Comparison of ENCODE assay signal across 22 cellular contexts in genomic region chr10:62426600-62426999, GRCh38. TPM values are rescaled to one million over a fixed set of nuclear protein-coding genes. Genes with fewer than 3 reads are reported as not detected.
DNase-seq lines count a peak whose midpoint lies in the region; ATAC-seq and TF ChIP-seq lines count a peak whose summit lies in the region.
"Had no signal": no experiment of that assay in that cellular context is flagged by ENCODE, and none has a peak within 500 bp of the region (broad histone marks: within the 10 kb centered on the region; RNA-seq: fewer than 3 reads in every experiment).

No MANE protein-coding gene starts in this region.

- H3K27ac Mint-ChIP-seq in activated naive CD4-positive, alpha-beta T cell treated with anti-CD3 and anti-CD28 coated beads for 36 hours = peak overlapping the region; percentile 12
- no peak overlapping the region for H3K27ac Mint-ChIP-seq in activated naive CD4-positive, alpha-beta T cell treated with anti-CD3 and anti-CD28 coated beads, Interleukin-2, amount 10 ng/mL, durations not matched to agents 7 days and 5 days
- H3K27ac Mint-ChIP-seq: dendritic cell treated with granulocyte-macrophage colony-stimulating factor and Interleukin-4, amounts not matched to agents 40 ng/mL and 50 ng/mL, for 4 days; IgD-negative memory B cell; naive B cell; stimulated activated effector memory CD8-positive, alpha-beta T cell treated with anti-CD3 and anti-CD28 coated beads, Interleukin-12 subunit alpha, Interleukin-12 subunit beta, amount 100 ng/mL, for 72 hours had no signal

- H3K36me3 Mint-ChIP-seq in activated naive CD4-positive, alpha-beta T cell treated with anti-CD3 and anti-CD28 coated beads for 36 hours (ENCODE audit: low read depth) = peaks cover 1% of the 10 kb centered on the region
- no peaks in the 10 kb centered on the region for H3K36me3 Mint-ChIP-seq in activated naive CD4-positive, alpha-beta T cell treated with anti-CD3 and anti-CD28 coated beads, Interleukin-2, amount 10 ng/mL, durations not matched to agents 7 days and 5 days
- H3K36me3 Mint-ChIP-seq: IgD-negative memory B cell; stimulated activated effector memory CD8-positive, alpha-beta T cell treated with anti-CD3 and anti-CD28 coated beads, Interleukin-12 subunit alpha, Interleukin-12 subunit beta, amount 100 ng/mL, for 72 hours had no signal

- H3K27ac ChIP-seq in epithelial cell of prostate = peak overlapping the region; percentile 56
- no peak overlapping the region for H3K27ac ChIP-seq in substantia nigra (ENCODE audit: low read depth, low read length, poor library complexity, severe bottlenecking)
- no peak overlapping the region for H3K27ac ChIP-seq in heart right ventricle

- H3K4me3 Mint-ChIP-seq in activated naive CD4-positive, alpha-beta T cell treated with anti-CD3 and anti-CD28 coated beads for 36 hours = no peak overlapping the region
- no peak overlapping the region for H3K4me3 Mint-ChIP-seq in activated naive CD4-positive, alpha-beta T cell treated with anti-CD3 and anti-CD28 coated beads, Interleukin-2, amount 10 ng/mL, durations not matched to agents 7 days and 5 days
- H3K4me3 Mint-ChIP-seq: dendritic cell treated with granulocyte-macrophage colony-stimulating factor and Interleukin-4, amounts not matched to agents 40 ng/mL and 50 ng/mL, for 4 days; IgD-negative memory B cell; naive B cell; stimulated activated effector memory CD8-positive, alpha-beta T cell treated with anti-CD3 and anti-CD28 coated beads, Interleukin-12 subunit alpha, Interleukin-12 subunit beta, amount 100 ng/mL, for 72 hours had no signal

- peaks cover 53% of the 10 kb centered on the region for H3K27me3 ChIP-seq in NT2/D1 (ENCODE audit: insufficient read depth, insufficient read length)
- peaks cover 0 to 7% (median 0%) of the 10 kb centered on the region in 7 donors for H3K27me3 ChIP-seq in heart right ventricle
- H3K27me3 ChIP-seq: MG63 had no signal

- no peaks in the 10 kb centered on the region for H3K27me3 Mint-ChIP-seq in activated naive CD4-positive, alpha-beta T cell treated with anti-CD3 and anti-CD28 coated beads for 36 hours (ENCODE audit: low read depth)
- H3K27me3 Mint-ChIP-seq in activated naive CD4-positive, alpha-beta T cell treated with anti-CD3 and anti-CD28 coated beads, Interleukin-2, amount 10 ng/mL, durations not matched to agents 7 days and 5 days = no peaks in the 10 kb centered on the region

- ATAC-seq in heart right ventricle = no peak
- ATAC-seq: left cardiac atrium had no signal

- H3K4me3 ChIP-seq in NT2/D1 (ENCODE audit: insufficient read length, low read depth) (no peak overlapping the region), heart right ventricle (no peak overlapping the region)
- H3K4me3 ChIP-seq: MG63 had no signal

- CTCF ChIA-PET in activated naive CD4-positive, alpha-beta T cell treated with anti-CD3 and anti-CD28 coated beads for 36 hours (lab: Charles Lee) = interaction anchor here (0.7 to 1.5 kb wide), 2 partner anchors 8 to 12 kb away, joined by 3 to 8 read pairs; no protein-coding TSS in a partner anchor
- CTCF ChIA-PET in activated naive CD4-positive, alpha-beta T cell treated with anti-CD3 and anti-CD28 coated beads, Interleukin-2, amount 10 ng/mL, durations not matched to agents 7 days and 5 days (lab: Charles Lee) = interaction anchor here (0.8 kb wide), 1 partner anchor 15 kb away, joined by 3 read pairs; no protein-coding TSS in a partner anchor

- H3K4me1 Mint-ChIP-seq in activated naive CD4-positive, alpha-beta T cell treated with anti-CD3 and anti-CD28 coated beads for 36 hours (ENCODE audit: low read depth) = peaks cover 30% of the 10 kb centered on the region
- no peaks in the 10 kb centered on the region for H3K4me1 Mint-ChIP-seq in activated naive CD4-positive, alpha-beta T cell treated with anti-CD3 and anti-CD28 coated beads, Interleukin-2, amount 10 ng/mL, durations not matched to agents 7 days and 5 days
- H3K4me1 Mint-ChIP-seq: IgD-negative memory B cell, naive B cell had no signal

- H3K9me3 ChIP-seq in NT2/D1 (ENCODE audit: insufficient read depth, low read length) = peaks cover 10% of the 10 kb centered on the region; the same call in 1 of the 2 replicates
- peaks cover 0 to 5% (median 0%) of the 10 kb centered on the region in 11 donors for H3K9me3 ChIP-seq in heart right ventricle
- H3K9me3 ChIP-seq: MG63 had no signal

- DNase-seq in activated naive CD4-positive, alpha-beta T cell treated with anti-CD3 and anti-CD28 coated beads for 36 hours = no peak
- no peak for DNase-seq in activated naive CD4-positive, alpha-beta T cell treated with anti-CD3 and anti-CD28 coated beads, Interleukin-2, amount 10 ng/mL, durations not matched to agents 7 days and 5 days
- DNase-seq in NT2/D1 (ENCODE audit: low read depth, low spot score) (peak; percentile 16), epithelial cell of prostate (ENCODE audit: low read depth, low spot score) (no peak), renal cortical epithelial cell (ENCODE audit: low read depth) (peak; percentile 9), substantia nigra (lab: John Stamatoyannopoulos, UW) (no peak), heart right ventricle (no peak)
- no peak for DNase-seq in stimulated activated CD4-positive, alpha-beta T cell treated with anti-CD3 and anti-CD28 coated beads, Interleukin-1b, Interleukin-23, amount 100 ng/mL, for 48 hours
- DNase-seq: activated CD4-positive, alpha-beta T cell treated with anti-CD3 and anti-CD28 coated beads, Interleukin-2, amount 50 U/mL, for 1 hour; activated effector memory CD4-positive, alpha-beta T cell treated with Interleukin-2 at 50 U/mL for 16 hours; COR-L47; DMS79; left cardiac atrium; mesenchymal stem cell; MG63; naive B cell; NCI-H1417; NCI-H2081 had no signal

- no peak overlapping the region for H3K9ac ChIP-seq in NT2/D1 (ENCODE audit: insufficient read length, low read depth)

- WGBS in heart right ventricle, 2 donors = 55 to 64% methylated on average over 3 of the region's 3 CpGs

- intact Hi-C loops in activated naive CD4-positive, alpha-beta T cell treated with anti-CD3 and anti-CD28 coated beads for 36 hours (cut with micrococcal nuclease) = loop anchor here (1.0 to 5.0 kb wide), 18 partner anchors 74 to 1281 kb away; partner anchors contain the start of genes EGR2 and NRBF2
- intact Hi-C loops in heart right ventricle (cut with DNase I) = no loop called here

- peaks cover 12% of the 10 kb centered on the region for H3K9me3 Mint-ChIP-seq in activated naive CD4-positive, alpha-beta T cell treated with anti-CD3 and anti-CD28 coated beads for 36 hours
- peaks cover 4% of the 10 kb centered on the region for H3K9me3 Mint-ChIP-seq in activated naive CD4-positive, alpha-beta T cell treated with anti-CD3 and anti-CD28 coated beads, Interleukin-2, amount 10 ng/mL, durations not matched to agents 7 days and 5 days
- H3K9me3 Mint-ChIP-seq: IgD-negative memory B cell had no signal

- no peak for TF ChIP-seq CTCF in heart right ventricle (IDR thresholded peaks at IDR 0.05)

- H3K4me1 ChIP-seq in NT2/D1 (ENCODE audit: insufficient read depth, insufficient read length) (no peaks in the 10 kb centered on the region), heart right ventricle (peaks cover 0 to 5% (median 0%) of the 10 kb centered on the region in 9 donors)

- no peaks in the 10 kb centered on the region for H3K36me3 ChIP-seq in NT2/D1 (ENCODE audit: insufficient read depth, insufficient read length, low read length)
- no peaks in the 10 kb centered on the region for H3K36me3 ChIP-seq in heart right ventricle
- H3K36me3 ChIP-seq: MG63 had no signal

RNA-seq across cellular contexts. Expression of gene ZNF365, which starts 52.4 kb away (rescaled TPM):
- under 1 TPM in 1 of 2 experiments, not detected in 1; 0.10 TPM for total RNA-seq in activated naive CD4-positive, alpha-beta T cell treated with anti-CD3 and anti-CD28 coated beads for 36 hours
- total RNA-seq in renal cortical epithelial cell = 6.7 and 8.2 TPM in 2 replicates
- total RNA-seq in heart right ventricle = under 1 TPM; 0.05 to 0.60 (median 0.20) TPM
- polyA plus RNA-seq in heart right ventricle = under 1 TPM; 0.07 TPM
- total RNA-seq: T-helper 2 cell treated with Interferon-gamma antibody and Interleukin-4, amounts not matched to agents 100 ng/mL and 5 ng/mL, for 36 hours had no signal
- polyA plus RNA-seq: IgD-negative memory B cell had no signal

Comparison
In these comparisons a context has a peak if more than half of its experiments do, and no peak if none do; other contexts are left out.
1. DNase-seq: peak in NT2/D1 (single experiment) and renal cortical epithelial cell (single experiment); none in activated naive CD4-positive, alpha-beta T cell treated with anti-CD3 and anti-CD28 coated beads for 36 hours (single experiment), activated naive CD4-positive, alpha-beta T cell treated with anti-CD3 and anti-CD28 coated beads, Interleukin-2, amount 10 ng/mL, durations not matched to agents 7 days and 5 days (single experiment), epithelial cell of prostate (single experiment), substantia nigra (0 of 49), heart right ventricle (0 of 2) and stimulated activated CD4-positive, alpha-beta T cell treated with anti-CD3 and anti-CD28 coated beads, Interleukin-1b, Interleukin-23, amount 100 ng/mL, for 48 hours (single experiment).